8 cellular contexts compared by ENCODE assay signal in the genomic region with DNA sequence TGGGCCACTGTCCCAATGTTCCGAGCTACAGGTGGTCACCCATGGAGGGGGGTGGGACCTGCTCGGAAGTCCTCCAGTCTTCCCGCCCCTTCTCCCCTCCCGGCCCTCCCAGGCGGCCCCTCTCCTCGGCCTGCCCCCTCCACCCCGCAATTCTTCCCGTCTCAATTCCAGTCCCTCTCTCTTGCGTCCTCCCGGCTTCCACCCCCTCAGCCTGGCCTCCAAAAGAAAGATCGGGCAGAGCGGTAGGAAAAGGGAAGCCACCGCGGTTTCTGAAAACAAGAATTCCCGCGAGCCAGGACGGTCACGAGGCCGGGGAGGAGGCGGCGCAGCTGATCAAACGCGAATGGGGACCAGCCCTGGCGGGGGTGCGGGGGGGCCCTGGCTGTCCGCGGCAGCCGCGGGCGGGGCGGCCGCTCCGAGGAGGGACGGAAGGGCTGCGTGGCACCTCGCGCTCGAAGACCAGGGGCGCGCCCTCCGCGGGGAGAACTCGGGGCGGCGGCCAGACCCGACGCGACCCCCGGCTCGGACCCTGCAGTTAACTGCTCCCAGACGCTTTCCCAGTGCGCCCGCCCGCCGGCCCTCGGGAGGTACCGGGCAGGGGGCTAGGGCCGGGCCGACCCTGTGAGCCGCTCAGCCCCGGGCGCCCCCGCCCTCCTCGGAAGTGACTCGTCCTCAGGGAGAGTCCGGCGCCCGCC. TPM values are rescaled to one million over a fixed set of nuclear protein-coding genes. Genes with fewer than 3 reads are reported as not detected.
DNase-seq lines count a peak whose midpoint lies in the region; ATAC-seq and TF ChIP-seq lines count a peak whose summit lies in the region.

No MANE protein-coding gene starts in this region.

- H3K27me3 Mint-ChIP-seq in activated T-helper 1 cell treated with anti-CD3 and anti-CD28 coated beads, Interleukin-12 subunit alpha, Interleukin-12 subunit beta, Interleukin-2, Interleukin-4 antibody, amounts not matched to agents 30 ng/mL and 10 ng/mL and 1 ng/mL, durations not matched to agents 14 hours and 24 hours and 36 hours (ENCODE audit: insufficient read depth), result peaks cover 50% of the 10 kb centered on the region
- H3K27me3 Mint-ChIP-seq in natural killer cell treated with Interleukin-12 subunit alpha and Interleukin-12 subunit beta and Interleukin-15 and Interleukin-18, amount 100 ng/mL, for 72 hours, result peaks cover 25 to 30% of the 10 kb centered on the region in 2 donors
- H3K27me3 Mint-ChIP-seq in activated CD8-positive, alpha-beta memory T cell treated with anti-CD3 and anti-CD28 coated beads, Interleukin-2, amount 10 ng/mL, durations not matched to agents 7 days and 5 days, result peaks cover 64% of the 10 kb centered on the region

- H3K4me1 ChIP-seq in gastroesophageal sphincter (peaks cover 0 to 66% (median 34%) of the 10 kb centered on the region in 3 donors), Karpas-422 (ENCODE audit: low read length) (peaks cover 10% of the 10 kb centered on the region)

- ATAC-seq in HG03354 (IDR thresholded peaks at IDR 0.05; ENCODE audit: poor library complexity, severe bottlenecking, unreplicated experiment), result peak; percentile 2
- ATAC-seq in gastroesophageal sphincter, result peak; percentile 75
- no peak for ATAC-seq in natural killer cell treated with Interleukin-12 subunit alpha and Interleukin-12 subunit beta and Interleukin-15 and Interleukin-18, amount 100 ng/mL, for 72 hours
- no peak for ATAC-seq in activated CD8-positive, alpha-beta memory T cell treated with anti-CD3 and anti-CD28 coated beads, Interleukin-2, amount 10 ng/mL, durations not matched to agents 7 days and 5 days

- TF ChIP-seq EP300 in gastroesophageal sphincter (IDR thresholded peaks at IDR 0.05), result no peak

- no peaks in the 10 kb centered on the region for H3K36me3 Mint-ChIP-seq in activated T-helper 1 cell treated with anti-CD3 and anti-CD28 coated beads, Interleukin-12 subunit alpha, Interleukin-12 subunit beta, Interleukin-2, Interleukin-4 antibody, amounts not matched to agents 30 ng/mL and 10 ng/mL and 1 ng/mL, durations not matched to agents 14 hours and 24 hours and 36 hours (ENCODE audit: low read depth)
- no peaks in the 10 kb centered on the region for H3K36me3 Mint-ChIP-seq in natural killer cell treated with Interleukin-12 subunit alpha and Interleukin-12 subunit beta and Interleukin-15 and Interleukin-18, amount 100 ng/mL, for 72 hours
- no peaks in the 10 kb centered on the region for H3K36me3 Mint-ChIP-seq in activated CD8-positive, alpha-beta memory T cell treated with anti-CD3 and anti-CD28 coated beads, Interleukin-2, amount 10 ng/mL, durations not matched to agents 7 days and 5 days

- no peak overlapping the region for H2AFZ ChIP-seq in Karpas-422 (ENCODE audit: low read length)

- H3K4me1 Mint-ChIP-seq in activated T-helper 1 cell treated with anti-CD3 and anti-CD28 coated beads, Interleukin-12 subunit alpha, Interleukin-12 subunit beta, Interleukin-2, Interleukin-4 antibody, amounts not matched to agents 30 ng/mL and 10 ng/mL and 1 ng/mL, durations not matched to agents 14 hours and 24 hours and 36 hours (ENCODE audit: low read depth), result peaks cover 6% of the 10 kb centered on the region
- H3K4me1 Mint-ChIP-seq in natural killer cell treated with Interleukin-12 subunit alpha and Interleukin-12 subunit beta and Interleukin-15 and Interleukin-18, amount 100 ng/mL, for 72 hours (ENCODE audit: low read depth in 2 of 2), result peaks cover 0 to 3% of the 10 kb centered on the region in 2 donors
- peaks cover 3% of the 10 kb centered on the region for H3K4me1 Mint-ChIP-seq in activated CD8-positive, alpha-beta memory T cell treated with anti-CD3 and anti-CD28 coated beads, Interleukin-2, amount 10 ng/mL, durations not matched to agents 7 days and 5 days

- H3K79me2 ChIP-seq in Karpas-422 (ENCODE audit: low read length), result no peaks in the 10 kb centered on the region

- H3K4me2 ChIP-seq in Karpas-422 (ENCODE audit: low read depth, low read length, poor library complexity, severe bottlenecking), result no peak overlapping the region

- H3K4me3 ChIP-seq in gastroesophageal sphincter (peak overlapping the region; percentile 75 to 86), Karpas-422 (ENCODE audit: low read length) (no peak overlapping the region)

- H3K27ac Mint-ChIP-seq in activated T-helper 1 cell treated with anti-CD3 and anti-CD28 coated beads, Interleukin-12 subunit alpha, Interleukin-12 subunit beta, Interleukin-2, Interleukin-4 antibody, amounts not matched to agents 30 ng/mL and 10 ng/mL and 1 ng/mL, durations not matched to agents 14 hours and 24 hours and 36 hours, result no peak overlapping the region
- no peak overlapping the region for H3K27ac Mint-ChIP-seq in natural killer cell treated with Interleukin-12 subunit alpha and Interleukin-12 subunit beta and Interleukin-15 and Interleukin-18, amount 100 ng/mL, for 72 hours
- no peak overlapping the region for H3K27ac Mint-ChIP-seq in activated CD8-positive, alpha-beta memory T cell treated with anti-CD3 and anti-CD28 coated beads, Interleukin-2, amount 10 ng/mL, durations not matched to agents 7 days and 5 days

- intact Hi-C loops in activated T-helper 1 cell treated with anti-CD3 and anti-CD28 coated beads, Interleukin-12 subunit alpha, Interleukin-12 subunit beta, Interleukin-2, Interleukin-4 antibody, amounts not matched to agents 30 ng/mL and 10 ng/mL and 1 ng/mL, durations not matched to agents 14 hours and 24 hours and 36 hours (cut with micrococcal nuclease), result no loop called here

- H3K36me3 ChIP-seq in gastroesophageal sphincter, result peaks cover 0 to under 1% of the 10 kb centered on the region in 2 donors
- H3K36me3 ChIP-seq in Karpas-422 (ENCODE audit: insufficient read depth, low read length), result no peaks in the 10 kb centered on the region

- no peaks in the 10 kb centered on the region for H3K9me2 ChIP-seq in Karpas-422 (replicated peaks; ENCODE audit: insufficient read depth, low read length)

- H3K4me3 Mint-ChIP-seq in activated T-helper 1 cell treated with anti-CD3 and anti-CD28 coated beads, Interleukin-12 subunit alpha, Interleukin-12 subunit beta, Interleukin-2, Interleukin-4 antibody, amounts not matched to agents 30 ng/mL and 10 ng/mL and 1 ng/mL, durations not matched to agents 14 hours and 24 hours and 36 hours, result peak overlapping the region; percentile 54
- peak overlapping the region; percentile 25 for H3K4me3 Mint-ChIP-seq in natural killer cell treated with Interleukin-12 subunit alpha and Interleukin-12 subunit beta and Interleukin-15 and Interleukin-18, amount 100 ng/mL, for 72 hours
- no peak overlapping the region for H3K4me3 Mint-ChIP-seq in activated CD8-positive, alpha-beta memory T cell treated with anti-CD3 and anti-CD28 coated beads, Interleukin-2, amount 10 ng/mL, durations not matched to agents 7 days and 5 days

- no peaks in the 10 kb centered on the region for H4K20me1 ChIP-seq in Karpas-422 (ENCODE audit: insufficient read depth, low read depth, low read length)

- peak in 2 of 4 experiments; percentile 3 to 14 for TF ChIP-seq CTCF in gastroesophageal sphincter (IDR thresholded peaks at IDR 0.05)

- peak; percentile 81 for DNase-seq in Daoy (ENCODE audit: low read depth)
- no peak for DNase-seq in activated T-helper 1 cell treated with anti-CD3 and anti-CD28 coated beads, Interleukin-12 subunit alpha, Interleukin-12 subunit beta, Interleukin-2, Interleukin-4 antibody, amounts not matched to agents 30 ng/mL and 10 ng/mL and 1 ng/mL, durations not matched to agents 14 hours and 24 hours and 36 hours (ENCODE audit: low spot score)
- peak; percentile 69 for DNase-seq in natural killer cell treated with Interleukin-12 subunit alpha and Interleukin-12 subunit beta and Interleukin-15 and Interleukin-18, amount 100 ng/mL, for 72 hours (ENCODE audit: low spot score)
- no peak for DNase-seq in Karpas-422
- no peak for DNase-seq in NCI-H1930 (lab: John Stamatoyannopoulos, UW)
- no peak for DNase-seq in activated CD8-positive, alpha-beta memory T cell treated with anti-CD3 and anti-CD28 coated beads, Interleukin-2, amount 10 ng/mL, durations not matched to agents 7 days and 5 days

- H3K27ac ChIP-seq in gastroesophageal sphincter (peak overlapping the region; percentile 96 to 99 (median 98)), Karpas-422 (ENCODE audit: low read length) (no peak overlapping the region)

- H3K9me3 Mint-ChIP-seq in activated T-helper 1 cell treated with anti-CD3 and anti-CD28 coated beads, Interleukin-12 subunit alpha, Interleukin-12 subunit beta, Interleukin-2, Interleukin-4 antibody, amounts not matched to agents 30 ng/mL and 10 ng/mL and 1 ng/mL, durations not matched to agents 14 hours and 24 hours and 36 hours, result no peaks in the 10 kb centered on the region
- H3K9me3 Mint-ChIP-seq in natural killer cell treated with Interleukin-12 subunit alpha and Interleukin-12 subunit beta and Interleukin-15 and Interleukin-18, amount 100 ng/mL, for 72 hours, result no peaks in the 10 kb centered on the region
- no peaks in the 10 kb centered on the region for H3K9me3 Mint-ChIP-seq in activated CD8-positive, alpha-beta memory T cell treated with anti-CD3 and anti-CD28 coated beads, Interleukin-2, amount 10 ng/mL, durations not matched to agents 7 days and 5 days (ENCODE audit: low read depth)

- CTCF ChIA-PET in activated CD8-positive, alpha-beta memory T cell treated with anti-CD3 and anti-CD28 coated beads, Interleukin-2, amount 10 ng/mL, durations not matched to agents 7 days and 5 days (lab: Charles Lee), result interaction anchor here (0.8 to 2.8 kb wide), 7 partner anchors 10 to 405 kb away, joined by 3 to 15 read pairs (median 5); no protein-coding TSS in a partner anchor

- H3K9ac ChIP-seq in Karpas-422 (ENCODE audit: low read length), result no peak overlapping the region

- no peaks in the 10 kb centered on the region for H3K9me3 ChIP-seq in gastroesophageal sphincter
- no peaks in the 10 kb centered on the region for H3K9me3 ChIP-seq in Karpas-422 (ENCODE audit: low read length)

- TF ChIP-seq POLR2A in gastroesophageal sphincter (IDR thresholded peaks at IDR 0.05), result peak; percentile 85 to 89

- H3K27me3 ChIP-seq in gastroesophageal sphincter (no peaks in the 10 kb centered on the region), Karpas-422 (ENCODE audit: low read length) (no peaks in the 10 kb centered on the region)

- 0% methylated on average over 2 of the region's 68 CpGs; no CpG with 5 or more reads in 1 of the 2 donors for WGBS in gastroesophageal sphincter (ENCODE audit: low coverage in 1 of 2), 2 donors

RNA-seq across cellular contexts. Expression of a gene that starts 1.0 kb away (rescaled TPM):
- 81.8 and 103 TPM in 2 replicates for total RNA-seq in Daoy (2014; rRNA removed; shearing (Covaris generic))
- 0.12 and 0.57 TPM in 2 replicates for total RNA-seq in activated T-helper 1 cell treated with anti-CD3 and anti-CD28 coated beads, Interleukin-12 subunit alpha, Interleukin-12 subunit beta, Interleukin-2, Interleukin-4 antibody, amounts not matched to agents 30 ng/mL and 10 ng/mL and 1 ng/mL, durations not matched to agents 14 hours and 24 hours and 36 hours
- 100 to 1,000 TPM in 3 of 4 donors, 10 to 100 TPM in 1; 78.3 to 182 (median 152) TPM for total RNA-seq in gastroesophageal sphincter
- 1 to 10 TPM in 1 of 2 donors, under 1 TPM in 1; 0.62 to 2.3 TPM for total RNA-seq in natural killer cell treated with Interleukin-12 subunit alpha and Interleukin-12 subunit beta and Interleukin-15 and Interleukin-18, amount 100 ng/mL, for 72 hours
- not detected in 2 replicates for total RNA-seq in Karpas-422 (2014; rRNA removed; shearing (Covaris generic); ENCODE audit: low replicate concordance)
- total RNA-seq in activated CD8-positive, alpha-beta memory T cell treated with anti-CD3 and anti-CD28 coated beads, Interleukin-2, amount 10 ng/mL, durations not matched to agents 7 days and 5 days, result under 1 TPM in 1 of 2 experiments, not detected in 1; 0.47 TPM

Comparison
In these comparisons a context has a peak if more than half of its experiments do, and no peak if none do; other contexts are left out.
1. DNase-seq: peak in Daoy (single experiment) and natural killer cell treated with Interleukin-12 subunit alpha and Interleukin-12 subunit beta and Interleukin-15 and Interleukin-18, amount 100 ng/mL, for 72 hours (single experiment); none in activated T-helper 1 cell treated with anti-CD3 and anti-CD28 coated beads, Interleukin-12 subunit alpha, Interleukin-12 subunit beta, Interleukin-2, Interleukin-4 antibody, amounts not matched to agents 30 ng/mL and 10 ng/mL and 1 ng/mL, durations not matched to agents 14 hours and 24 hours and 36 hours (single experiment), Karpas-422 (single experiment), NCI-H1930 (0 of 2) and activated CD8-positive, alpha-beta memory T cell treated with anti-CD3 and anti-CD28 coated beads, Interleukin-2, amount 10 ng/mL, durations not matched to agents 7 days and 5 days (single experiment).
2. ATAC-seq: peak in HG03354 (single experiment) and gastroesophageal sphincter (single experiment); none in natural killer cell treated with Interleukin-12 subunit alpha and Interleukin-12 subunit beta and Interleukin-15 and Interleukin-18, amount 100 ng/mL, for 72 hours (0 of 2) and activated CD8-positive, alpha-beta memory T cell treated with anti-CD3 and anti-CD28 coated beads, Interleukin-2, amount 10 ng/mL, durations not matched to agents 7 days and 5 days (single experiment).
3. RNA of a gene that starts 1.0 kb away (total RNA-seq): 78.3 to 182 TPM in gastroesophageal sphincter and 81.8 to 103 TPM in Daoy; 0.62 to 2.3 TPM in natural killer cell treated with Interleukin-12 subunit alpha and Interleukin-12 subunit beta and Interleukin-15 and Interleukin-18, amount 100 ng/mL, for 72 hours, 0.12 to 0.57 TPM in activated T-helper 1 cell treated with anti-CD3 and anti-CD28 coated beads, Interleukin-12 subunit alpha, Interleukin-12 subunit beta, Interleukin-2, Interleukin-4 antibody, amounts not matched to agents 30 ng/mL and 10 ng/mL and 1 ng/mL, durations not matched to agents 14 hours and 24 hours and 36 hours, 0.47 TPM in activated CD8-positive, alpha-beta memory T cell treated with anti-CD3 and anti-CD28 coated beads, Interleukin-2, amount 10 ng/mL, durations not matched to agents 7 days and 5 days and not detected in Karpas-422; every median in the first group is over 10 times any median in the second.